ENCODE assay signal across 22 cellular contexts in the genomic region with DNA sequence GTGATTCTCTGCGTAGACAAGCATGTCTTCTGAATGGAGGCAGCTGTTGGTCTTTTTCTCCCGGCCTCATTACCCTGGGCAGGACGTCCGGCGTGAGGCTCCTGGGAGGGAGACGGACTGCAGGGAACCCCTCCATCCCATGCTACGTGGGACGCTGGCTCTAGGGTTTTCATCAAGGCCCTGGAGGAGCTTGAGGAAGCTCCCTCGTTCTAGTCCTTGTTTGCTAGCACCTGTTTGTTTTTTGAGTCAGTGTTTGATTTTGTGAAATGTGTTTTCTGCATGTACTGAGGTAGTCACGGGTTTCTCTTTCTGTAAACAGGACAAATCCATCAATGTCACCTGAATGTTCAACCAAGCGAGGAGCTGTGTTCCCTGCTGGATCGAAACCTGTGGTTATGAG.
"Had no signal": no experiment of that assay in that cellular context is flagged by ENCODE, and none has a peak within 500 bp of the region (broad histone marks: within the 10 kb centered on the region; RNA-seq: fewer than 3 reads in every experiment).

No MANE protein-coding gene starts in this region.

- H3K4me3 Mint-ChIP-seq: activated CD4-positive, alpha-beta memory T cell treated with anti-CD3 and anti-CD28 coated beads for 36 hours; activated naive CD8-positive, alpha-beta T cell treated with anti-CD3 and anti-CD28 coated beads, Interleukin-2, amount 10 ng/mL, durations not matched to agents 7 days and 5 days; activated T-cell treated with anti-CD3 and anti-CD28 coated beads, Interleukin-2, amount 50 U/mL, for 24 hours; brain; endodermal cell had no signal

- H3K27ac Mint-ChIP-seq: activated CD4-positive, alpha-beta memory T cell treated with anti-CD3 and anti-CD28 coated beads for 36 hours; activated naive CD8-positive, alpha-beta T cell treated with anti-CD3 and anti-CD28 coated beads, Interleukin-2, amount 10 ng/mL, durations not matched to agents 7 days and 5 days; activated T-cell treated with anti-CD3 and anti-CD28 coated beads, Interleukin-2, amount 50 U/mL, for 24 hours; activated T-helper 2 cell treated with anti-CD3 and anti-CD28 coated beads, Interferon-gamma antibody, Interleukin-2, Interleukin-4, amounts not matched to agents 10 μg/mL and 5 μg/mL and 100 μg/mL, durations not matched to agents 14 hours and 24 hours and 36 hours; endodermal cell had no signal

- H3K36me3 Mint-ChIP-seq: activated CD4-positive, alpha-beta memory T cell treated with anti-CD3 and anti-CD28 coated beads for 36 hours; activated naive CD8-positive, alpha-beta T cell treated with anti-CD3 and anti-CD28 coated beads, Interleukin-2, amount 10 ng/mL, durations not matched to agents 7 days and 5 days; brain had no signal

- H3K4me1 ChIP-seq: foreskin keratinocyte, psoas muscle, tibial artery had no signal

- H3K9me3 Mint-ChIP-seq: activated CD4-positive, alpha-beta memory T cell treated with anti-CD3 and anti-CD28 coated beads for 36 hours; activated naive CD8-positive, alpha-beta T cell treated with anti-CD3 and anti-CD28 coated beads, Interleukin-2, amount 10 ng/mL, durations not matched to agents 7 days and 5 days; activated T-cell treated with anti-CD3 and anti-CD28 coated beads, Interleukin-2, amount 50 U/mL, for 24 hours; activated T-helper 2 cell treated with anti-CD3 and anti-CD28 coated beads, Interferon-gamma antibody, Interleukin-2, Interleukin-4, amounts not matched to agents 10 μg/mL and 5 μg/mL and 100 μg/mL, durations not matched to agents 14 hours and 24 hours and 36 hours; endodermal cell had no signal

- H3K9me3 ChIP-seq: psoas muscle, tibial artery had no signal

- ATAC-seq: foreskin keratinocyte; left colon; psoas muscle; right cardiac atrium; stimulated activated naive CD8-positive, alpha-beta T cell treated with anti-CD3 and anti-CD28 coated beads, Interleukin-15, Interleukin-2, amounts not matched to agents 100 U/mL and 50 U/mL, for 24 hours had no signal

- H3K4me3 ChIP-seq: dorsolateral prefrontal cortex, lung, psoas muscle, tibial artery had no signal

- FAIRE-seq: islet of Langerhans had no signal

- H3K36me3 ChIP-seq: tibial artery had no signal

- H3K27me3 ChIP-seq: foreskin keratinocyte had no signal

- H3K27ac ChIP-seq: dorsolateral prefrontal cortex, epithelial cell of prostate, foreskin keratinocyte, psoas muscle, tibial artery had no signal

- DNase-seq: activated CD4-positive, alpha-beta memory T cell treated with anti-CD3 and anti-CD28 coated beads for 36 hours; activated naive CD4-positive, alpha-beta T cell treated with Interleukin-2 at 50 U/mL for 16 hours; activated naive CD8-positive, alpha-beta T cell treated with anti-CD3 and anti-CD28 coated beads, Interleukin-2, amount 10 ng/mL, durations not matched to agents 7 days and 5 days; activated T-cell treated with anti-CD3 and anti-CD28 coated beads, Interleukin-2, amount 50 U/mL, for 24 hours; dorsolateral prefrontal cortex; endodermal cell; foreskin keratinocyte; hippocampal formation; left colon; midbrain; psoas muscle; right cardiac atrium; stimulated activated CD4-positive, alpha-beta T cell treated with anti-CD3 and anti-CD28 coated beads, Interleukin-2, amount 100 ng/mL, for 24 hours; stimulated activated naive CD8-positive, alpha-beta T cell treated with anti-CD3 and anti-CD28 coated beads, Interleukin-15, Interleukin-2, amounts not matched to agents 100 U/mL and 50 U/mL, for 24 hours; substantia nigra; T-helper 2 cell; tibial artery had no signal
